In genomic region chr20:51305316-51306052, GRCh38 we compare ENCODE assay signal across 13 cellular contexts.
"Had no signal": no experiment of that assay in that cellular context is flagged by ENCODE, and none has a peak within 500 bp of the region (broad histone marks: within the 10 kb centered on the region; RNA-seq: fewer than 3 reads in every experiment).

No MANE protein-coding gene starts in this region.

- ATAC-seq: lower lobe of right lung; natural killer cell treated with Interleukin-12 subunit alpha and Interleukin-12 subunit beta and Interleukin-15 and Interleukin-18, amount 100 ng/mL, for 72 hours had no signal

- H3K36me3 ChIP-seq: ascending aorta, breast epithelium, lower lobe of right lung, tibial artery had no signal

- H3K4me1 ChIP-seq: ascending aorta, breast epithelium had no signal

- DNase-seq: activated CD4-positive, alpha-beta T cell treated with anti-CD3 and anti-CD28 coated beads for 1 hour; activated CD4-positive, alpha-beta T cell treated with anti-CD3 and anti-CD28 coated beads, Interleukin-2, amount 50 U/mL, for 4 hours; activated gamma-delta T cell; cortex of kidney; lower lobe of right lung; stimulated activated CD8-positive, alpha-beta memory T cell treated with anti-CD3 and anti-CD28 coated beads, Interleukin-4, amount 100 ng/mL, for 48 hours; stimulated activated naive CD4-positive, alpha-beta T cell treated with Interleukin-2 at 50 U/mL for 16 hours; tibial artery had no signal

- H3K9me3 Mint-ChIP-seq: activated naive CD4-positive, alpha-beta T cell treated with anti-CD3 and anti-CD28 coated beads, Interleukin-2, amount 50 U/mL, for 24 hours; natural killer cell treated with Interleukin-12 subunit alpha and Interleukin-12 subunit beta and Interleukin-15 and Interleukin-18, amount 100 ng/mL, for 72 hours; T-helper 1 cell treated with Interleukin-12 subunit alpha and Interleukin-12 subunit beta and Interleukin-4 antibody, amounts not matched to agents 30 μg/mL and 1 μg/mL, for 36 hours had no signal

- H3K27me3 ChIP-seq: ascending aorta, breast epithelium had no signal

- H3K4me1 Mint-ChIP-seq: activated naive CD4-positive, alpha-beta T cell treated with anti-CD3 and anti-CD28 coated beads, Interleukin-2, amount 50 U/mL, for 24 hours had no signal

- H3K36me3 Mint-ChIP-seq: activated naive CD4-positive, alpha-beta T cell treated with anti-CD3 and anti-CD28 coated beads, Interleukin-2, amount 50 U/mL, for 24 hours; natural killer cell treated with Interleukin-12 subunit alpha and Interleukin-12 subunit beta and Interleukin-15 and Interleukin-18, amount 100 ng/mL, for 72 hours had no signal

- H3K4me3 ChIP-seq: ascending aorta, breast epithelium, lower lobe of right lung, tibial artery had no signal

- H3K4me3 Mint-ChIP-seq: activated naive CD4-positive, alpha-beta T cell treated with anti-CD3 and anti-CD28 coated beads, Interleukin-2, amount 50 U/mL, for 24 hours; natural killer cell treated with Interleukin-12 subunit alpha and Interleukin-12 subunit beta and Interleukin-15 and Interleukin-18, amount 100 ng/mL, for 72 hours; T-helper 1 cell treated with Interleukin-12 subunit alpha and Interleukin-12 subunit beta and Interleukin-4 antibody, amounts not matched to agents 30 μg/mL and 1 μg/mL, for 36 hours had no signal

- H3K27ac ChIP-seq: ascending aorta, breast epithelium, lower lobe of right lung, tibial artery had no signal

- H3K27ac Mint-ChIP-seq: activated naive CD4-positive, alpha-beta T cell treated with anti-CD3 and anti-CD28 coated beads, Interleukin-2, amount 50 U/mL, for 24 hours; natural killer cell treated with Interleukin-12 subunit alpha and Interleukin-12 subunit beta and Interleukin-15 and Interleukin-18, amount 100 ng/mL, for 72 hours; T-helper 1 cell treated with Interleukin-12 subunit alpha and Interleukin-12 subunit beta and Interleukin-4 antibody, amounts not matched to agents 30 μg/mL and 1 μg/mL, for 36 hours had no signal

- H3K9me3 ChIP-seq: ascending aorta, lower lobe of right lung, tibial artery had no signal
